In the genomic region with DNA sequence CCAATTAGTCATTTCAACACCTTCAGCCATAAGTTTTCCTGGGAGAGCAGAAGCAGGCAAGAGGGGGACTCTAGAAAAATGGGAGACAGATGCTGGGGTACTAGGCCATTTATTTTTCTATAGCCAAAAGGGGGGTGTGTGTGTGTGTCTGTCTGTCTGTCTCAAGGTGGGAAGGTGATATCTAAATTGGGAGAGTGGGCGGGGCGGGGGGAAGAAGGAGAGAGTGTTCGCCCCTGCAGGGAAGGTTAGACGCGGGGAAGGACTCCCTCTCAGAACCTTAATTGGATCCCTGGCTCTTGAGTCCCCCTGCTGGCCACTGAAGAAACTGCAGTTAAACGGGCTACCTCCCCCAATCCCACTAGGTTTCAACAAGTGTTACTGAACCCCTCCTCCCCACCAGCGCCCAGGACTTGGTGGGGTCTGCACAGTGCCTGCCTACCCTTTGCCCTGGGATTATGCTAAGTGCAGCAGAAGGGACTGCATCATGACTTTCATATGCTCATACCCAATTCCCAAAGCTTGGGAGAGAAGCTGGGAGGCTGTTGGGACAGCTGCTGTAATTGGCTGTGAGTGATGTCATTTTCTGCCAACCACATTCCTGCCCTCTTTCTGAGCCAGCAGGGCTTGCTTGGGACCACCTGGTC, we compare ENCODE assay signal across 8 cellular contexts. TPM values are rescaled to one million over a fixed set of nuclear protein-coding genes. Genes with fewer than 3 reads are reported as not detected.
DNase-seq lines count a peak whose midpoint lies in the region; ATAC-seq and TF ChIP-seq lines count a peak whose summit lies in the region.

No MANE protein-coding gene starts in this region.

- H3K27ac ChIP-seq in MM.1S (ENCODE audit: low read length), result no peak overlapping the region

- TF ChIP-seq CTCF in MM.1S (IDR thresholded peaks at IDR 0.05; ENCODE audit: low read length) (peak; percentile 83), retinal pigment epithelial cell (conservative IDR thresholded peaks at IDR 0.05; ENCODE audit: low read depth, low read length) (peak; percentile 92)

- no peaks in the 10 kb centered on the region for H3K4me1 ChIP-seq in MM.1S (ENCODE audit: low read length)

- no peaks in the 10 kb centered on the region for H3K9me2 ChIP-seq in MM.1S (replicated peaks; ENCODE audit: insufficient read depth, low read length)

- H3F3A ChIP-seq in MM.1S (ENCODE audit: insufficient read depth, low read length), result no peaks in the 10 kb centered on the region

- H3K4me3 ChIP-seq in MM.1S (ENCODE audit: low read length) (no peak overlapping the region), retinal pigment epithelial cell (ENCODE audit: low read length) (no peak overlapping the region)

- no peaks in the 10 kb centered on the region for H3K9me3 ChIP-seq in MM.1S (replicated peaks; ENCODE audit: insufficient read depth, low read length)

- ATAC-seq in left cardiac atrium (peak; percentile 60 to 66), HG03045 (IDR thresholded peaks at IDR 0.05; ENCODE audit: unreplicated experiment) (no peak), GM21717 (IDR thresholded peaks at IDR 0.05; ENCODE audit: unreplicated experiment) (no peak)

- intact Hi-C loops in left cardiac atrium (cut with DNase I), result loop anchor here (1.0 to 5.0 kb wide), 5 partner anchors 129 to 225 kb away; no protein-coding TSS in a partner anchor

- H3K79me2 ChIP-seq in MM.1S (ENCODE audit: low read length), result no peaks in the 10 kb centered on the region

- H3K4me2 ChIP-seq in MM.1S (ENCODE audit: low read depth, low read length), result no peak overlapping the region

- no peak overlapping the region for H3K9ac ChIP-seq in MM.1S (ENCODE audit: low read length)

- no peaks in the 10 kb centered on the region for H3K27me3 ChIP-seq in MM.1S (replicated peaks; ENCODE audit: insufficient read depth, low read length)

- DNase-seq in ELR (ENCODE audit: low read depth), result peak; percentile 69
- peak; percentile 30 for DNase-seq in MM.1S
- DNase-seq in T follicular helper cell (ENCODE audit: low read depth), result peak; percentile 63
- peak; percentile 64 for DNase-seq in activated naive CD8-positive, alpha-beta T cell treated with anti-CD3 and anti-CD28 coated beads, Interleukin-2, amount 50 U/mL, for 16 hours (ENCODE audit: low read depth, low spot score)
- DNase-seq in left cardiac atrium, result peak; percentile 66
- DNase-seq in retinal pigment epithelial cell (ENCODE audit: low read depth), result no peak

- H2AFZ ChIP-seq in MM.1S (ENCODE audit: low read length), result no peak overlapping the region

- H3K36me3 ChIP-seq in MM.1S (replicated peaks; ENCODE audit: insufficient read depth, low read length), result no peaks in the 10 kb centered on the region

- no peaks in the 10 kb centered on the region for H4K20me1 ChIP-seq in MM.1S (ENCODE audit: insufficient read depth, low read length)

RNA-seq across cellular contexts. Expression of gene FOXP4, which starts 45.8 kb away (rescaled TPM):
- 10 to 100 TPM; 15.6 to 18.4 TPM for total RNA-seq in left cardiac atrium

RNA-seq across cellular contexts. Expression of gene MDFI, which starts 46.3 kb away (rescaled TPM):
- total RNA-seq in left cardiac atrium, result 1 to 10 TPM; 9.2 TPM

Comparison
In these comparisons a context has a peak if more than half of its experiments do, and no peak if none do; other contexts are left out.
1. ATAC-seq: peak in left cardiac atrium (2 of 2); none in HG03045 (single experiment) and GM21717 (single experiment).